In the genomic region with DNA sequence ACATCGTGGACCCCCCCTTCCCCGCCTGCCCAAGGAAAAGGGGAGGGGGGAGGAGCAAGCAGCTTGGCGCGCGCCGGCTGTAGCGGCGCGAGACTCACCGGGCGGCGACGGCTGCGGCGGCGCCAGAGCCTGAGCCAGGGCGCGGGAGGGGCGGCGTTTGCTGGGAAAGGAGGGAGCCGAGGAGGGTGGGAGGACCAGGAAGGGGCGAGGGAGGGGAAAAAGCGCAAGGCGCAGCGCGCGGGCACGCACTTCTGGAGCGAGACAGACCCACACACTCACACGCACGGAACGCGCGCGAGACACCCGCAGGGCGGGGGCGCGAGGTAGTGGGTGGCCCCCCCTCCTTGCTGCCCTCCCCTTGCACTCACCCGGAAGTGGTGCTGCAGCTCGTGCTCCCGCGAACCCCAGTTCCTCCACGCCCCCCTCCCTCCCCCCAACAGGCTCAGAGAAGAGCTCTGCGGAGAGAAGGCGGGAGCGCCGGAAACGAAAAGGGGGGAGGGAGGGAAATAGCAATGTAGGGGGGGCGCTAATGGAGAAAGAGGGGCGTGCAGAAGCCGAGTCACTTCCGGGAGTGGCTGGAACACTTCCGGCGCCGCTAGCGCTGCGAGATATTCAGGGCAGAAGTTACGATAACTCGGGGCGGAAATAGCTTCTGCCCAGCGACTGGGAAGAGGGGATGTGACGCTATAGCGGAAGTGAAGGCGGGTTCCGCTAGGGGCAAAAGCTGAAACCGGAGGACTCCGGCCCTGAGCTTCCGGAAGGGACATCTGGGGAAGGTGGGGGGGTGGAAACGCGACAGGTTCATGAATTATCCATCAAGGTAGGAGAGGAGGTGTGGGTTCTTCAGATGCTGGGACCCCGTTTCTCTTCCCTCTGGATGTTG, we compare ENCODE assay signal across 8 cellular contexts. TPM values are rescaled to one million over a fixed set of nuclear protein-coding genes. Genes with fewer than 3 reads are reported as not detected.
DNase-seq lines count a peak whose midpoint lies in the region; ATAC-seq and TF ChIP-seq lines count a peak whose summit lies in the region.

A gene (minus strand): TSS at position 376 of the 883 bp plus-strand sequence. CDS start 9,855 bp downstream, outside the sequence.

- under 1% methylated on average over 39 of the region's 72 CpGs for WGBS in esophagus muscularis mucosa

- peak within 1 kb of the TSS; percentile 86 for H3K4me3 ChIP-seq in Karpas-422 (ENCODE audit: low read length)
- peak within 1 kb of the TSS; percentile 66 to 93 (median 84) for H3K4me3 ChIP-seq in esophagus muscularis mucosa
- H3K4me3 ChIP-seq in muscle layer of duodenum (ENCODE audit: low read depth in 1 of 2, low read length in 2 of 2) = peak within 1 kb of the TSS; percentile 70 to 82

- peaks cover 13% of the 10 kb centered on the region for H3K36me3 ChIP-seq in Karpas-422 (ENCODE audit: insufficient read depth, low read length)
- peaks cover 0 to 4% (median 3%) of the 10 kb centered on the region in 4 donors for H3K36me3 ChIP-seq in esophagus muscularis mucosa
- H3K36me3 ChIP-seq in muscle layer of duodenum (ENCODE audit: control insufficient read depth in 1 of 2, insufficient read depth in 2 of 2, low read length in 2 of 2) = peaks cover 0 to 4% of the 10 kb centered on the region in 2 donors

- H3K4me2 ChIP-seq in Karpas-422 (ENCODE audit: low read depth, low read length, poor library complexity, severe bottlenecking) = peak within 1 kb of the TSS; percentile 100

- H3K9ac ChIP-seq in Karpas-422 (ENCODE audit: low read length) = peak within 1 kb of the TSS; percentile 99

- no peak for TF ChIP-seq EP300 in esophagus muscularis mucosa (IDR thresholded peaks at IDR 0.05)

- peak; percentile 76 for ATAC-seq in GM21825 (IDR thresholded peaks at IDR 0.05; ENCODE audit: unreplicated experiment)

- H3K27ac ChIP-seq in Karpas-422 (ENCODE audit: low read length) = peak within 1 kb of the TSS; percentile 90
- H3K27ac ChIP-seq in esophagus muscularis mucosa (replicated peaks in 1 of 4) = peak within 1 kb of the TSS; percentile 94 to 99 (median 97)
- peak within 1 kb of the TSS; percentile 83 for H3K27ac ChIP-seq in muscle layer of duodenum (ENCODE audit: low read length)

- no peaks in the 10 kb centered on the region for H3K27me3 ChIP-seq in Karpas-422 (ENCODE audit: low read length)
- no peaks in the 10 kb centered on the region for H3K27me3 ChIP-seq in esophagus muscularis mucosa
- H3K27me3 ChIP-seq in muscle layer of duodenum (ENCODE audit: low read depth, low read length) = no peaks in the 10 kb centered on the region

- H3K79me2 ChIP-seq in Karpas-422 (ENCODE audit: low read length) = peaks cover 62% of the 10 kb centered on the region

- H2AFZ ChIP-seq in Karpas-422 (ENCODE audit: low read length) = peak within 1 kb of the TSS; percentile 57; the same call in 1 of the 2 replicates

- no peaks in the 10 kb centered on the region for H3K9me3 ChIP-seq in Karpas-422 (ENCODE audit: low read length)
- H3K9me3 ChIP-seq in esophagus muscularis mucosa = no peaks in the 10 kb centered on the region
- H3K9me3 ChIP-seq in muscle layer of duodenum (ENCODE audit: control insufficient read depth in 1 of 2, low read length in 2 of 2) = no peaks in the 10 kb centered on the region

- intact Hi-C loops in esophagus muscularis mucosa (cut with DNase I) = loop anchor here (2.0 to 5.0 kb wide), 2 partner anchors 26 to 72 kb away; a partner anchor contains a TSS

- no peaks in the 10 kb centered on the region for H4K20me1 ChIP-seq in Karpas-422 (ENCODE audit: insufficient read depth, low read depth, low read length)

- peak; percentile 98 for DNase-seq in DMS79 treated with DMSO at 0.1 percent for 48 hours (lab: John Stamatoyannopoulos, UW)
- DNase-seq in Karpas-422 = peak; percentile 99
- DNase-seq in RKO (ENCODE audit: low spot score) = peak; percentile 99
- DNase-seq in activated T-helper 1 cell treated with Interleukin-2 at 50 U/mL for 16 hours (ENCODE audit: low read depth) = peak; percentile 92
- peak; percentile 99 for DNase-seq in esophagus muscularis mucosa (ENCODE audit: extremely low spot score)
- peak; percentile 95 for DNase-seq in stimulated activated CD8-positive, alpha-beta memory T cell treated with anti-CD3 and anti-CD28 coated beads, Interleukin-7, amount 100 ng/mL, for 4 hours (ENCODE audit: low read depth in 2 of 2)

- no peaks in the 10 kb centered on the region for H3K9me2 ChIP-seq in Karpas-422 (replicated peaks; ENCODE audit: insufficient read depth, low read length)

- TF ChIP-seq POLR2A in esophagus muscularis mucosa (IDR thresholded peaks at IDR 0.05; ENCODE audit: low read depth) = no peak

- H3K4me1 ChIP-seq in Karpas-422 (ENCODE audit: low read length) (peaks cover 37% of the 10 kb centered on the region), esophagus muscularis mucosa (peaks cover 42 to 53% (median 48%) of the 10 kb centered on the region in 4 donors), muscle layer of duodenum (ENCODE audit: control insufficient read depth in 1 of 2, insufficient read depth in 2 of 2, low read length in 2 of 2) (peaks cover 12 to 44% of the 10 kb centered on the region in 2 donors)

- peak in 2 of 3 experiments; percentile 21 to 27 for TF ChIP-seq CTCF in esophagus muscularis mucosa (IDR thresholded peaks at IDR 0.05)

RNA-seq across cellular contexts. Expression of the gene that starts here (rescaled TPM):
- 35.5 and 39.2 TPM in 2 replicates for total RNA-seq in Karpas-422 (2014; rRNA removed; shearing (Covaris generic); ENCODE audit: low replicate concordance)
- 10 to 100 TPM; 32.8 to 55.4 (median 41.0) TPM for total RNA-seq in esophagus muscularis mucosa

Comparison
In these comparisons a context has a peak if more than half of its experiments do, and no peak if none do; other contexts are left out.
1. Peak in every context shown above with its lines: DNase-seq, ATAC-seq, H3K4me3 ChIP-seq and H3K27ac ChIP-seq.